Comparison of ENCODE assay signal across 9 cellular contexts in the genomic region with DNA sequence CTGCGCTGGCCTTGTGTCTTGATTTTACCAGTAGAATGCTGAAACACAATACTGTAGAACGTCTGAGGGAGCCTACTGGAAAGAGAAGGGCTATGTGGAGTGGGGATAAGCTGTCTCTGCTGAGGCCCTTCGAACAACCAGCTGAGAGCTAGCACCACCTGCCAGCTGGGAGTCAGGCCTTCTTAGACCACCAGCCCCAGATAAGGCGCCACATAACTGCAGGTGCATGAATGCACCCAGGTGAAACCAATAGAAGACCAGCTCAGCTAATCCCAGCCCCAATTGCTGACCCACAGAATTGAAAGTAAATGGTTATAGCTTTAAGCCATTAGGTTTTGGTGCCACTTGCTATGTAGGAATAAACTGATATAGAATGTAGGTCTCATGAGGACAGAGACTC.
"Had no signal": no experiment of that assay in that cellular context is flagged by ENCODE, and none has a peak within 500 bp of the region (broad histone marks: within the 10 kb centered on the region; RNA-seq: fewer than 3 reads in every experiment).

No MANE protein-coding gene starts in this region.

- H3K9ac ChIP-seq: GM23248 had no signal

- H3K4me1 ChIP-seq: HAP-1 had no signal

- H3K4me1 Mint-ChIP-seq: GM23338, H9 had no signal

- H3K9me3 ChIP-seq: HAP-1 had no signal

- H3K36me3 ChIP-seq: HAP-1 had no signal

- H3K9me3 Mint-ChIP-seq: GM23338, H9 had no signal

- H3K4me2 ChIP-seq: GM23338 had no signal

- H3K27ac ChIP-seq: GM23248 had no signal

- ATAC-seq: GM23338, HCT116 had no signal

- H3K27ac Mint-ChIP-seq: GM23338, H9, HFFc6 had no signal

- H3K4me3 ChIP-seq: GM23248, GM23338, HAP-1 had no signal

- H3K4me3 Mint-ChIP-seq: GM23338, H9, HFFc6 had no signal

- DNase-seq: GM23248, GOT3, H7, H9, HCEC 1CT, HFFc6 had no signal

- H2AFZ ChIP-seq: GM23248 had no signal
